21 cellular contexts compared by ENCODE assay signal in the genomic region with DNA sequence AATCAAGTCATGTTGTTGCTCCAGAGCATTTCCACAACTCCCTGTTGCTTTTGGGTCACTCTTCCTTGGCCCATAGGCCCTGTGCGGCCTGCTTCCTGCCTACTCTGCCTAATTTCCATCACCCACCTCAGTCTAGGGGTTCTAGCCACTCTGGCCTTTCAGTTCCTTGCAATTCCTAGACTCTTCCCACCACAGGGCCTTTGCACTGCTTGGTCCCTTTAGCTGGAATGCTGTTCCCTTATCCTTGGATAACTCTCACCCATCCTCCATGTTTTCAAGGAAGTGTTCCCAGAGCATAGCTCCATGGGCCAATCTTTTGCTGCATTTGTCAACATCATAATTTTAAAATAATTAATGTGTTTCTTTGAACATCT.
"Had no signal": no experiment of that assay in that cellular context is flagged by ENCODE, and none has a peak within 500 bp of the region (broad histone marks: within the 10 kb centered on the region; RNA-seq: fewer than 3 reads in every experiment).

No MANE protein-coding gene starts in this region.

- H3K4me3 Mint-ChIP-seq: effector memory CD8-positive, alpha-beta T cell; endodermal cell; mesothelial cell of epicardium; naive B cell had no signal

- H3K9me3 Mint-ChIP-seq: effector memory CD8-positive, alpha-beta T cell; endodermal cell; mesothelial cell of epicardium had no signal

- H3K9me3 ChIP-seq: esophagus squamous epithelium, gastrocnemius medialis, heart right ventricle, left lung, lower lobe of right lung, mucosa of descending colon had no signal

- DNase-seq: dermis blood vessel endothelial cell; effector CD8-positive, alpha-beta T cell; effector memory CD8-positive, alpha-beta T cell; erythroblast; esophagus squamous epithelium; foreskin melanocyte; gastrocnemius medialis; glutamatergic neuron; head of caudate nucleus; heart right ventricle; hippocampal formation; left cardiac atrium; left lung; left ventricle myocardium superior; lower lobe of right lung; naive B cell had no signal

- H3K4me3 ChIP-seq: coronary artery, esophagus squamous epithelium, gastrocnemius medialis, heart right ventricle, left lung, lower lobe of right lung, mucosa of descending colon had no signal

- H3K36me3 Mint-ChIP-seq: mesothelial cell of epicardium, naive B cell had no signal

- H3K27ac ChIP-seq: coronary artery, epithelial cell of prostate, esophagus squamous epithelium, gastrocnemius medialis, heart right ventricle, left lung, lower lobe of right lung had no signal

- H3K27me3 ChIP-seq: gastrocnemius medialis had no signal

- H3K36me3 ChIP-seq: esophagus squamous epithelium, gastrocnemius medialis, heart right ventricle, left lung, lower lobe of right lung had no signal

- H3K4me1 Mint-ChIP-seq: endodermal cell, naive B cell had no signal

- H3K4me1 ChIP-seq: esophagus squamous epithelium, gastrocnemius medialis, lower lobe of right lung had no signal

- H3K27ac Mint-ChIP-seq: effector memory CD8-positive, alpha-beta T cell; endodermal cell; mesothelial cell of epicardium; naive B cell had no signal
